Comparison of ENCODE assay signal across 12 cellular contexts in the genomic region with DNA sequence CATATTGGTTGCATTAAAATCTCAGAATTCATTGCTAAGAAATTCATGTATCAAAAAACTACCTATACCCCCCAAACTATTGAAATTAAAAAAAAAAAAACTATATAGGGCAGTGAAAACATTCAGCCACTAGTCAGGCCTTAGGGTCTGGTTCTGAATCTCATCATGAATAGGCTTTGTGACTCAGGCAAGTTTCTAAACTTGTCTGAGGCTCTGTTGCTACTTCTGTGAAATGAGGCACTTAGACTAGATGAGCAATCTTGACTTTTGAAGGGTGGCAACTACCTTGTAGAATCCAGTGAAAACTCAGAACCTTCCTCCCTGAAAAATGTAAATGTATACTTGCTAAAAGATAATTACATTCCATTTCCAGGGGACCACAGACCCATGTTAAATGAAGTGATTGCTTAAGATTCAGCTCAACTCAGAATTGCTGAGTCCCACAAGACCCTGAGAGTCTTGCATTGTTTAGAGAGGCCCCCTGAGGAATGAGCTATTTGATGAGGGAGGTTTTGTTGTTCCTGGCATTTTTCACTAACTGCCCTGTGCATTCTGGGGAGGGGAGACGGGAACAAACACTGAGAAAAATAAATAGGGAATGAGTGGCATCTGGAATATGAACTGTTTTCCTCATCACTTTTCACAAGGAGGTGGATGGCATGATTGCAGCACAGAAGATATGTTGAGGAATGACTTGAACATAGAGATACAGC. TPM values are rescaled to one million over a fixed set of nuclear protein-coding genes. Genes with fewer than 3 reads are reported as not detected.
DNase-seq lines count a peak whose midpoint lies in the region; ATAC-seq, FAIRE-seq and TF ChIP-seq lines count a peak whose summit lies in the region.
"Had no signal": no experiment of that assay in that cellular context is flagged by ENCODE, and none has a peak within 500 bp of the region (broad histone marks: within the 10 kb centered on the region; RNA-seq: fewer than 3 reads in every experiment).

No MANE protein-coding gene starts in this region.

- no peak for TF ChIP-seq POLR2A in H54 (IDR thresholded peaks at IDR 0.05; ENCODE audit: low read depth, low read length)

- H3K4me3 ChIP-seq in RWPE2 (ENCODE audit: severe bottlenecking) (no peak overlapping the region), fibroblast of mammary gland (ENCODE audit: control insufficient read depth, low read depth, low read length) (no peak overlapping the region), trophoblast cell (ENCODE audit: low read depth, low read length) (no peak overlapping the region), SJCRH30 (no peak overlapping the region)
- H3K4me3 ChIP-seq: MG63 had no signal

- DNase-seq in H54 (ENCODE audit: insufficient read length, low spot score) (no peak), RWPE2 (ENCODE audit: low spot score) (no peak), fibroblast of mammary gland (ENCODE audit: low read depth) (peak; percentile 83), trophoblast cell (peak; percentile 44 to 84), caudate nucleus (lab: John Stamatoyannopoulos, UW) (no peak), SJCRH30 (no peak), epidermal melanocyte (ENCODE audit: insufficient read length, low spot score) (no peak)
- DNase-seq: DMS79 treated with DMSO at 0.1 percent for 48 hours; effector CD4-positive, alpha-beta T cell; MG63 had no signal

- H3K4ac ChIP-seq in trophoblast cell (ENCODE audit: low read depth, low read length), result peak overlapping the region; percentile 15

- peaks cover 3% of the 10 kb centered on the region for H3K79me1 ChIP-seq in trophoblast cell (ENCODE audit: low read length)

- H3K4me1 ChIP-seq in RWPE2 (ENCODE audit: insufficient read depth, poor library complexity, severe bottlenecking) (peaks cover 48% of the 10 kb centered on the region), trophoblast cell (ENCODE audit: control insufficient read depth in 1 of 2, insufficient read depth in 2 of 2, low read length in 2 of 2) (peaks cover 6 to 22% of the 10 kb centered on the region in 2 experiments), SJCRH30 (peaks cover 58% of the 10 kb centered on the region)

- ATAC-seq in RWPE2 (ENCODE audit: low read depth), result peak; percentile 53
- no peak for ATAC-seq in GM19463 (IDR thresholded peaks at IDR 0.05; ENCODE audit: unreplicated experiment)
- ATAC-seq: Panc1 had no signal

- H3K14ac ChIP-seq in trophoblast cell (ENCODE audit: low read length), result no peak overlapping the region

- H3K79me2 ChIP-seq in trophoblast cell (ENCODE audit: control insufficient read depth, insufficient read depth, low read length, poor library complexity), result peaks cover 2% of the 10 kb centered on the region

- H3K36me3 ChIP-seq in RWPE2 (ENCODE audit: low read depth), result peaks cover 37% of the 10 kb centered on the region
- H3K36me3 ChIP-seq in trophoblast cell (ENCODE audit: control insufficient read depth in 1 of 2, insufficient read depth in 2 of 2, low read length in 2 of 2), result peaks cover 11% of the 10 kb centered on the region in 2 experiments
- peaks cover 25% of the 10 kb centered on the region for H3K36me3 ChIP-seq in SJCRH30

- H2BK12ac ChIP-seq in trophoblast cell (ENCODE audit: low read length), result no peak overlapping the region

- TF ChIP-seq CTCF in RWPE2 (IDR thresholded peaks at IDR 0.05; ENCODE audit: poor library complexity, severe bottlenecking) (no peak), fibroblast of mammary gland (conservative IDR thresholded peaks at IDR 0.05; ENCODE audit: control insufficient read depth, insufficient read depth, low read depth, low read length) (no peak)

- H3K9ac ChIP-seq in trophoblast cell (ENCODE audit: low read length), result no peak overlapping the region

- no peak overlapping the region for H4K8ac ChIP-seq in trophoblast cell (ENCODE audit: low read depth, low read length)

- peak; percentile 20 for FAIRE-seq in H54 (lab: Jason Lieb, UNC)

- H2BK5ac ChIP-seq in trophoblast cell (ENCODE audit: low read depth, low read length, poor library complexity), result peak overlapping the region; percentile 31

- H3K27me3 ChIP-seq in RWPE2 (ENCODE audit: insufficient read depth, poor library complexity, severe bottlenecking), result no peaks in the 10 kb centered on the region
- no peaks in the 10 kb centered on the region for H3K27me3 ChIP-seq in trophoblast cell (ENCODE audit: insufficient read depth, low read length)
- no peaks in the 10 kb centered on the region for H3K27me3 ChIP-seq in SJCRH30
- H3K27me3 ChIP-seq: MG63 had no signal

- no CpG with 5 or more reads among the region's 1 CpG for WGBS in trophoblast cell (ENCODE audit: extremely low coverage, insufficient coverage, insufficient read length)

- H3K23ac ChIP-seq in trophoblast cell (ENCODE audit: low read length), result no peak overlapping the region

- no peak overlapping the region for H2AK5ac ChIP-seq in trophoblast cell (ENCODE audit: low read length)

- H4K91ac ChIP-seq in trophoblast cell (ENCODE audit: low read depth, low read length), result no peak overlapping the region

- no peak overlapping the region for H2AFZ ChIP-seq in trophoblast cell (ENCODE audit: insufficient read depth, low read length, poor library complexity)

- H2BK120ac ChIP-seq in trophoblast cell (ENCODE audit: insufficient read depth, low read length, poor library complexity), result no peak overlapping the region

- H4K12ac ChIP-seq in trophoblast cell (ENCODE audit: low read depth, low read length), result no peak overlapping the region

- H3K27ac ChIP-seq in RWPE2 (ENCODE audit: poor library complexity, severe bottlenecking) (peak overlapping the region; percentile 48), trophoblast cell (ENCODE audit: low read depth, low read length) (peak overlapping the region; percentile 84), caudate nucleus (ENCODE audit: low read depth, low read length) (no peak overlapping the region), SJCRH30 (no peak overlapping the region)

- H3K18ac ChIP-seq in trophoblast cell (ENCODE audit: low read length), result no peak overlapping the region

- H3K9me3 ChIP-seq in RWPE2 (ENCODE audit: severe bottlenecking) (no peaks in the 10 kb centered on the region), trophoblast cell (ENCODE audit: insufficient read depth, low read depth, low read length) (no peaks in the 10 kb centered on the region), SJCRH30 (replicated peaks) (no peaks in the 10 kb centered on the region)
- H3K9me3 ChIP-seq: MG63 had no signal

- H3K4me2 ChIP-seq in trophoblast cell (ENCODE audit: low read length), result no peak overlapping the region

RNA-seq across cellular contexts. Expression of gene RAI14, which starts 29.5 kb away (rescaled TPM):
- 251 and 256 TPM in 2 replicates for polyA plus RNA-seq in trophoblast cell (2013)
- 67.4 and 74.4 TPM in 2 replicates for total RNA-seq in SJCRH30 (2014; rRNA removed; shearing (Covaris generic))

Comparison
In these comparisons a context has a peak if more than half of its experiments do, and no peak if none do; other contexts are left out.
1. DNase-seq: peak in fibroblast of mammary gland (single experiment) and trophoblast cell (2 of 2); none in H54 (single experiment), RWPE2 (single experiment), caudate nucleus (0 of 61), SJCRH30 (0 of 2) and epidermal melanocyte (single experiment).
2. H3K27ac ChIP-seq: peak in RWPE2 (single experiment) and trophoblast cell (single experiment); none in caudate nucleus (single experiment) and SJCRH30 (single experiment).